ENCODE assay signal across 15 cellular contexts in the genomic region with DNA sequence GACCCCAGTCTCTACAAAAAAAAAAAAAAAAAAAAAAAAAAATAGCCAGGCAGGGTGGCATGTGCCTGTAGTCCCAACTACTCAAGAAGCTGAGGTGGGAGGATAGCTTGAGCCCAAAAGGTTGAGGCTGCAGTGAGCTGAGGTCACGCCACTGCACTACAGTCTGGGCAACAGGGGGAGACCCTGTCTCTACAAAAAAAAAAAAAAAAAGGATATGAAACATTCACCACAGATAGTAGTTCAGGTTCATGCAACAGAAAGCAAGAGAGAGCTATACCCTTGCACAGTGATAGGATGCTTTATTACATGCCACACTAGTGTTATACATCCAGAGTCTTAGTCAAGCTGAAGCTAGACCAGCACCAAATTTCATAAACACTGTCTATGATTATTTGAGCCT.
DNase-seq lines count a peak whose midpoint lies in the region; ATAC-seq lines count a peak whose summit lies in the region.
"Had no signal": no experiment of that assay in that cellular context is flagged by ENCODE, and none has a peak within 500 bp of the region (broad histone marks: within the 10 kb centered on the region; RNA-seq: fewer than 3 reads in every experiment).

No MANE protein-coding gene starts in this region.

- peaks cover 17 to 20% of the 10 kb centered on the region in 2 donors for H3K36me3 Mint-ChIP-seq in activated T-cell treated with anti-CD3 and anti-CD28 coated beads, Interleukin-2, amount 50 U/mL, for 72 hours (ENCODE audit: insufficient read depth in 2 of 2)
- H3K36me3 Mint-ChIP-seq in stimulated activated naive B cell treated with anti-CD40 and anti-IgM and Interleukin-4, amounts not matched to agents 10 μg/mL and 1 μg/mL and 100 μg/mL, for 72 hours = peaks cover 38 to 58% of the 10 kb centered on the region in 2 donors

- no peaks in the 10 kb centered on the region for H3K27me3 Mint-ChIP-seq in activated T-cell treated with anti-CD3 and anti-CD28 coated beads, Interleukin-2, amount 50 U/mL, for 72 hours (ENCODE audit: low read depth)
- no peaks in the 10 kb centered on the region for H3K27me3 Mint-ChIP-seq in stimulated activated naive B cell treated with anti-CD40 and anti-IgM and Interleukin-4, amounts not matched to agents 10 μg/mL and 1 μg/mL and 100 μg/mL, for 72 hours
- H3K27me3 Mint-ChIP-seq: activated naive CD8-positive, alpha-beta T cell treated with anti-CD3 and anti-CD28 coated beads, Interleukin-2, amount 50 U/mL, for 24 hours had no signal

- no peak for DNase-seq in activated T-cell treated with anti-CD3 and anti-CD28 coated beads, Interleukin-2, amount 50 U/mL, for 72 hours
- no peak for DNase-seq in activated T-cell treated with anti-CD3 and anti-CD28 coated beads, Interleukin-2, amount 50 U/mL, for 1 hour
- peak; percentile 65 for DNase-seq in stimulated activated naive B cell treated with anti-CD40 and anti-IgM and Interleukin-4, amounts not matched to agents 10 μg/mL and 1 μg/mL and 100 μg/mL, for 72 hours
- DNase-seq in inferior parietal cortex (ENCODE audit: extremely low spot score) = no peak
- DNase-seq in CD1c-positive myeloid dendritic cell (ENCODE audit: extremely low spot score) = no peak
- DNase-seq in medulla oblongata (ENCODE audit: extremely low spot score) = no peak
- DNase-seq: activated naive CD8-positive, alpha-beta T cell treated with anti-CD3 and anti-CD28 coated beads, Interleukin-2, amount 50 U/mL, for 24 hours; dorsolateral prefrontal cortex; gastrocnemius medialis; left ventricle myocardium inferior; NCI-H524 treated with DMSO at 0.1 percent for 48 hours; ovary had no signal

- peaks cover 10% of the 10 kb centered on the region for H3K4me1 Mint-ChIP-seq in activated T-cell treated with anti-CD3 and anti-CD28 coated beads, Interleukin-2, amount 50 U/mL, for 72 hours (ENCODE audit: low read depth)
- H3K4me1 Mint-ChIP-seq in stimulated activated naive B cell treated with anti-CD40 and anti-IgM and Interleukin-4, amounts not matched to agents 10 μg/mL and 1 μg/mL and 100 μg/mL, for 72 hours = peaks cover 23 to 69% of the 10 kb centered on the region in 2 donors

- H3K27ac Mint-ChIP-seq in activated T-cell treated with anti-CD3 and anti-CD28 coated beads, Interleukin-2, amount 50 U/mL, for 72 hours = no peak overlapping the region
- H3K27ac Mint-ChIP-seq in stimulated activated naive B cell treated with anti-CD40 and anti-IgM and Interleukin-4, amounts not matched to agents 10 μg/mL and 1 μg/mL and 100 μg/mL, for 72 hours = peak overlapping the region; percentile 65
- H3K27ac Mint-ChIP-seq: activated naive CD8-positive, alpha-beta T cell treated with anti-CD3 and anti-CD28 coated beads, Interleukin-2, amount 50 U/mL, for 24 hours had no signal

- no peak overlapping the region for H3K4me3 Mint-ChIP-seq in activated T-cell treated with anti-CD3 and anti-CD28 coated beads, Interleukin-2, amount 50 U/mL, for 72 hours
- H3K4me3 Mint-ChIP-seq in stimulated activated naive B cell treated with anti-CD40 and anti-IgM and Interleukin-4, amounts not matched to agents 10 μg/mL and 1 μg/mL and 100 μg/mL, for 72 hours = peak overlapping the region; percentile 32 to 46
- H3K4me3 Mint-ChIP-seq: activated naive CD8-positive, alpha-beta T cell treated with anti-CD3 and anti-CD28 coated beads, Interleukin-2, amount 50 U/mL, for 24 hours had no signal

- H3K9me3 Mint-ChIP-seq in activated T-cell treated with anti-CD3 and anti-CD28 coated beads, Interleukin-2, amount 50 U/mL, for 72 hours = peaks cover 0 to 3% of the 10 kb centered on the region in 2 donors
- H3K9me3 Mint-ChIP-seq in stimulated activated naive B cell treated with anti-CD40 and anti-IgM and Interleukin-4, amounts not matched to agents 10 μg/mL and 1 μg/mL and 100 μg/mL, for 72 hours = peaks cover 9 to 10% of the 10 kb centered on the region in 2 donors
- H3K9me3 Mint-ChIP-seq: activated naive CD8-positive, alpha-beta T cell treated with anti-CD3 and anti-CD28 coated beads, Interleukin-2, amount 50 U/mL, for 24 hours had no signal

- peak; percentile 15 to 24 for ATAC-seq in activated T-cell treated with anti-CD3 and anti-CD28 coated beads, Interleukin-2, amount 50 U/mL, for 72 hours (replicated peaks in 1 of 2)
- ATAC-seq in GM21619 (IDR thresholded peaks at IDR 0.05; ENCODE audit: unreplicated experiment) (peak; percentile 75), HG03108 (IDR thresholded peaks at IDR 0.05; ENCODE audit: unreplicated experiment) (peak; percentile 80)
- peak; percentile 98 to 99 for ATAC-seq in stimulated activated naive B cell treated with anti-CD40 and anti-IgM and Interleukin-4, amounts not matched to agents 10 μg/mL and 1 μg/mL and 100 μg/mL, for 72 hours (replicated peaks)
- ATAC-seq: A549; activated naive CD8-positive, alpha-beta T cell treated with anti-CD3 and anti-CD28 coated beads, Interleukin-2, amount 50 U/mL, for 24 hours; gastrocnemius medialis had no signal

Comparison
In these comparisons a context has a peak if more than half of its experiments do, and no peak if none do; other contexts are left out.
1. ATAC-seq: peak in every context shown above with its lines; median percentile 98 in stimulated activated naive B cell treated with anti-CD40 and anti-IgM and Interleukin-4, amounts not matched to agents 10 μg/mL and 1 μg/mL and 100 μg/mL, for 72 hours; 80 in HG03108; 75 in GM21619; 20 in activated T-cell treated with anti-CD3 and anti-CD28 coated beads, Interleukin-2, amount 50 U/mL, for 72 hours.
2. H3K4me3 Mint-ChIP-seq: peak in stimulated activated naive B cell treated with anti-CD40 and anti-IgM and Interleukin-4, amounts not matched to agents 10 μg/mL and 1 μg/mL and 100 μg/mL, for 72 hours (2 of 2); none in activated T-cell treated with anti-CD3 and anti-CD28 coated beads, Interleukin-2, amount 50 U/mL, for 72 hours (0 of 2).